ENCODE assay signal across 22 cellular contexts in the genomic region with DNA sequence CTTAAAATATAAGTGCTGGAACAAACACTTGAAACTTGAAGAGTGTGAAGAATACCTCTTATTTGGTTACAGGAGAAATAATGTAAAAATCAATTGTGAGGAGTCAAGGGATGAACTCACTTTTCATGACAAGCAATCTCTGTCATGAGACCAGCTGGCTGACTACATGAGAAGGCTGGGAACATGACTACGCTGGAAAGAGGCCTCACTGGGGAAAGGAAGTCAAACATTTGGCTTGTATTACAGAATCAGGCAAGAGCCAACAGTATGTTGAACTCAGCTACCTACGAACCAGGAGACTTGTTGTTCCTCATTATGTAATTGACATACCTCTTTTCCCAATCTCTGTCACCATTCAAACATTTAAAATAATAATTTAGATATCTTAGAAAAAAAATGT. TPM values are rescaled to one million over a fixed set of nuclear protein-coding genes. Genes with fewer than 3 reads are reported as not detected.
A peak's percentile ranks its signal among the peaks of the same experiment; 100 is the strongest.
DNase-seq lines count a peak whose midpoint lies in the region; ATAC-seq and TF ChIP-seq lines count a peak whose summit lies in the region.
"Had no signal": no experiment of that assay in that cellular context is flagged by ENCODE, and none has a peak within 500 bp of the region (broad histone marks: within the 10 kb centered on the region; RNA-seq: fewer than 3 reads in every experiment).

No MANE protein-coding gene starts in this region.

- H3K27me3 Mint-ChIP-seq in H9 (ENCODE audit: low read depth): no peaks in the 10 kb centered on the region
- H3K27me3 Mint-ChIP-seq: progenitor cell of endocrine pancreas had no signal

- H3K36me3 Mint-ChIP-seq in H9 (ENCODE audit: insufficient read depth in 1 of 3, low read depth in 3 of 3): no peaks in the 10 kb centered on the region

- H3K79me2 ChIP-seq in H9 (ENCODE audit: insufficient read depth, low read length): no peaks in the 10 kb centered on the region

- peaks cover 4% of the 10 kb centered on the region in 2 experiments; a peak in 2 of 4 replicates for H3K4me1 Mint-ChIP-seq in H9
- H3K4me1 Mint-ChIP-seq: naive B cell had no signal

- H3K23ac ChIP-seq in H9 (ENCODE audit: insufficient read length, low read depth, low read length): no peak overlapping the region

- no peak overlapping the region for H4K91ac ChIP-seq in H9 (ENCODE audit: insufficient read length, low read depth, low read length)

- no peak overlapping the region for H3K27ac ChIP-seq in H9 (ENCODE audit: insufficient read length, low read depth, low read length)

- H3K79me1 ChIP-seq in H9 (ENCODE audit: insufficient read depth, low read depth, low read length, poor library complexity, severe bottlenecking): no peaks in the 10 kb centered on the region

- no peaks in the 10 kb centered on the region for H3K9me3 ChIP-seq in H9 (ENCODE audit: control insufficient read depth, low read depth, low read length)

- H3K9me3 Mint-ChIP-seq in H9: no peaks in the 10 kb centered on the region
- H3K9me3 Mint-ChIP-seq: CD4-positive, alpha-beta T cell; naive B cell; stimulated activated naive CD8-positive, alpha-beta T cell treated with anti-CD3 and anti-CD28 coated beads, Interleukin-15, Interleukin-2, amounts not matched to agents 100 ng/mL and 50 ng/mL, for 24 hours had no signal

- H3T11ph ChIP-seq in H9 (ENCODE audit: low read length): no peak overlapping the region

- no peaks in the 10 kb centered on the region for H4K20me1 ChIP-seq in H9 (ENCODE audit: control insufficient read depth, insufficient read depth, insufficient read length)

- intact Hi-C loops in Right ventricle myocardium inferior (cut with DNase I) (no loop called here), cardiac septum (cut with DNase I) (no loop called here)

- no peak overlapping the region for H2BK120ac ChIP-seq in H9 (ENCODE audit: low read depth, low read length, poor library complexity, severe bottlenecking)

- peak; percentile 62 for ATAC-seq in Right ventricle myocardium inferior
- ATAC-seq: T-helper 17 cell had no signal

- no CpG with 5 or more reads among the region's 2 CpGs for WGBS in H9 (ENCODE audit: extremely low coverage, insufficient read length, low lambda C conversion rate)

- no peak overlapping the region for H3K4me3 Mint-ChIP-seq in H9
- H3K4me3 Mint-ChIP-seq: CD4-positive, alpha-beta T cell; naive B cell; stimulated activated naive CD8-positive, alpha-beta T cell treated with anti-CD3 and anti-CD28 coated beads, Interleukin-15, Interleukin-2, amounts not matched to agents 100 ng/mL and 50 ng/mL, for 24 hours; T-helper 17 cell had no signal

- no peak overlapping the region for H3K4me2 ChIP-seq in H9 (ENCODE audit: insufficient read depth, insufficient read length, low read length)

- H2BK5ac ChIP-seq in H9 (ENCODE audit: insufficient read length, low read length): no peak overlapping the region

- H3K14ac ChIP-seq in H9 (ENCODE audit: insufficient read depth, low read length): no peak overlapping the region

- no peak overlapping the region for H2BK15ac ChIP-seq in H9 (ENCODE audit: low read depth, low read length)

- no peak overlapping the region for H4K8ac ChIP-seq in H9 (replicated peaks; ENCODE audit: insufficient read length, low read depth, low read length)

- no peak overlapping the region for H3K56ac ChIP-seq in H9 (ENCODE audit: insufficient read length, low read depth, low read length)

- no peak overlapping the region for H3K27ac Mint-ChIP-seq in H9
- H3K27ac Mint-ChIP-seq: CD4-positive, alpha-beta T cell; naive B cell; progenitor cell of endocrine pancreas; stimulated activated naive CD8-positive, alpha-beta T cell treated with anti-CD3 and anti-CD28 coated beads, Interleukin-15, Interleukin-2, amounts not matched to agents 100 ng/mL and 50 ng/mL, for 24 hours; T-helper 17 cell had no signal

- H3K27me3 ChIP-seq in H9 (ENCODE audit: insufficient read depth, low read length): no peaks in the 10 kb centered on the region

- no peak overlapping the region for H2AFZ ChIP-seq in H9 (ENCODE audit: low read length)

- H3K4ac ChIP-seq in H9 (ENCODE audit: low read depth, low read length): no peak overlapping the region

- no peak for DNase-seq in Right ventricle myocardium inferior (ENCODE audit: missing footprints)
- no peak for DNase-seq in cardiac septum (ENCODE audit: low spot score)
- peak; percentile 7 for DNase-seq in NCI-H2227 treated with DMSO at 0.1 percent for 48 hours (lab: John Stamatoyannopoulos, UW)
- DNase-seq in epithelial cell of esophagus (ENCODE audit: low read depth): peak; percentile 69
- peak; percentile 54 for DNase-seq in stromal cell of bone marrow (ENCODE audit: low read depth)
- no peak for DNase-seq in mesenteric fat pad (ENCODE audit: low spot score)
- no peak for DNase-seq in H9
- DNase-seq in SW 1271 (lab: John Stamatoyannopoulos, UW): no peak
- DNase-seq: activated CD4-positive, CD25-positive, alpha-beta regulatory T cell; activated CD8-positive, alpha-beta memory T cell treated with anti-CD3 and anti-CD28 coated beads for 24 hours; activated effector memory CD4-positive, alpha-beta T cell treated with Interleukin-2 at 50 U/mL for 16 hours; anterior cingulate cortex; CD4-positive, alpha-beta T cell; cortex of kidney; GF-D8; hippocampal formation; naive B cell; RPMI8226; stimulated activated CD4-positive, alpha-beta T cell treated with anti-CD3 and anti-CD28 coated beads, Interleukin-12 subunit alpha, Interleukin-12 subunit beta, amount 100 ng/mL, for 4 hours; T-helper 17 cell had no signal

- H3K4me1 ChIP-seq in H9 (ENCODE audit: insufficient read depth, low read length): no peaks in the 10 kb centered on the region

- H2AK5ac ChIP-seq in H9 (ENCODE audit: insufficient read length, low read length): no peak overlapping the region

- H2BK20ac ChIP-seq in H9 (ENCODE audit: low read depth, low read length, poor library complexity, severe bottlenecking): no peak overlapping the region

- H3K18ac ChIP-seq in H9 (ENCODE audit: insufficient read length, low read depth, low read length): no peak overlapping the region

- H3K4me3 ChIP-seq in epithelial cell of esophagus (ENCODE audit: low read length): no peak overlapping the region

- no peak overlapping the region for H4K5ac ChIP-seq in H9 (ENCODE audit: insufficient read length, low read depth, low read length)

- no peaks in the 10 kb centered on the region for H3K23me2 ChIP-seq in H9 (ENCODE audit: insufficient read length, low read depth, low read length, poor library complexity, severe bottlenecking)

- H2BK12ac ChIP-seq in H9 (ENCODE audit: insufficient read length, low read depth, low read length): no peak overlapping the region

- no peak overlapping the region for H3K9ac ChIP-seq in H9 (ENCODE audit: extremely low read depth, insufficient read length, low read length)

- TF ChIP-seq CTCF in epithelial cell of esophagus (IDR thresholded peaks at IDR 0.05; ENCODE audit: insufficient read depth, low read depth, low read length, missing control alignments) (no peak), H9 (conservative IDR thresholded peaks at IDR 0.05) (no peak)

RNA-seq across cellular contexts. Expression of a gene that starts 14.4 kb away (rescaled TPM):
- 0.19 TPM for total RNA-seq in Right ventricle myocardium inferior
- not detected for total RNA-seq in cardiac septum
- not detected for total RNA-seq in mesenteric fat pad
- 0.09 and 0.22 TPM in 2 replicates for total RNA-seq in H9 (2021)

RNA-seq across cellular contexts. Expression of a gene that starts 14.5 kb away (rescaled TPM):
- total RNA-seq in Right ventricle myocardium inferior (15.8 TPM), cardiac septum (12.6 TPM), mesenteric fat pad (16.2 TPM), H9 (2021) (15.7 and 16.7 TPM in 2 replicates)

Comparison
In these comparisons a context has a peak if more than half of its experiments do, and no peak if none do; other contexts are left out.
1. DNase-seq: peak in NCI-H2227 treated with DMSO at 0.1 percent for 48 hours (single experiment), epithelial cell of esophagus (single experiment) and stromal cell of bone marrow (single experiment); none in Right ventricle myocardium inferior (single experiment), cardiac septum (single experiment), mesenteric fat pad (single experiment), H9 (single experiment) and SW 1271 (0 of 2).